Comparison of ENCODE assay signal across 1 cellular context in genomic region chr17:32886951-32887350, GRCh38. TPM values are rescaled to one million over a fixed set of nuclear protein-coding genes. Genes with fewer than 3 reads are reported as not detected.
"Had no signal": no experiment of that assay in that cellular context is flagged by ENCODE, and none has a peak within 500 bp of the region (broad histone marks: within the 10 kb centered on the region; RNA-seq: fewer than 3 reads in every experiment).

No MANE protein-coding gene starts in this region.

RNA-seq across cellular contexts. Expression of gene TMEM98, which starts 41.0 kb away (rescaled TPM):
- total RNA-seq: naive thymus-derived CD8-positive, alpha-beta T cell had no signal
- polyA plus RNA-seq: naive thymus-derived CD8-positive, alpha-beta T cell had no signal
